ENCODE assay signal across 7 cellular contexts in genomic region chr1:11878081-11878890, GRCh38. TPM values are rescaled to one million over a fixed set of nuclear protein-coding genes. Genes with fewer than 3 reads are reported as not detected.
"Had no signal": no experiment of that assay in that cellular context is flagged by ENCODE, and none has a peak within 500 bp of the region (broad histone marks: within the 10 kb centered on the region; RNA-seq: fewer than 3 reads in every experiment).

No MANE protein-coding gene starts in this region.

- H3K9me3 ChIP-seq: HAP-1 had no signal

- H3K27ac ChIP-seq: KMS-11 had no signal

- H3K4me1 ChIP-seq: HAP-1 had no signal

- H3K4me2 ChIP-seq: GM23338, KMS-11 had no signal

- DNase-seq: KBM-7 had no signal

- H2AFZ ChIP-seq: GM23338 had no signal

- H3K36me3 ChIP-seq: HAP-1 had no signal

- H3K4me3 ChIP-seq: GM23338, HAP-1 had no signal

RNA-seq across cellular contexts. Expression of gene NPPB, which starts 19.5 kb away (rescaled TPM):
- total RNA-seq: GM23338, HepG2, HT1080 had no signal

RNA-seq across cellular contexts. Expression of gene NPPA, which starts 30.7 kb away (rescaled TPM):
- total RNA-seq: GM23338, H1, HepG2, HT1080 had no signal
